Comparison of ENCODE assay signal across 35 cellular contexts in genomic region chr13:64311112-64311511, GRCh38.
"Had no signal": no experiment of that assay in that cellular context is flagged by ENCODE, and none has a peak within 500 bp of the region (broad histone marks: within the 10 kb centered on the region; RNA-seq: fewer than 3 reads in every experiment).

No MANE protein-coding gene starts in this region.

- H3K4me3 ChIP-seq: MG63 had no signal

- H3K36me3 ChIP-seq: MG63 had no signal

- H3K27ac ChIP-seq: KMS-11 had no signal

- H3K27me3 ChIP-seq: MG63 had no signal

- DNase-seq: Kasumi-1, MG63, MM.1S, MV-4-11, NCI-H1048, NCI-H1092, NCI-H1092 treated with DMSO at 0.1 percent for 48 hours, NCI-H1105, NCI-H1105 treated with DMSO at 0.1 percent for 48 hours, NCI-H1417, NCI-H1417 treated with DMSO at 0.1 percent for 48 hours, NCI-H1436, NCI-H1436 treated with DMSO at 0.1 percent for 48 hours, NCI-H146, NCI-H1694, NCI-H1694 treated with DMSO at 0.1 percent for 48 hours, NCI-H187, NCI-H187 treated with DMSO at 0.1 percent for 48 hours, NCI-H1930, NCI-H2029, NCI-H2029 treated with DMSO at 0.1 percent for 48 hours, NCI-H2081, NCI-H2081 treated with DMSO at 0.1 percent for 48 hours, NCI-H2107, NCI-H2171, NCI-H2171 treated with DMSO at 0.1 percent for 48 hours, NCI-H2227 treated with DMSO at 0.1 percent for 48 hours, NCI-H226, NCI-H446, NCI-H446 treated with DMSO at 0.1 percent for 48 hours, NCI-H510A, NCI-H510A treated with DMSO at 0.1 percent for 48 hours, NCI-H524, NCI-H524 treated with DMSO at 0.1 percent for 48 hours had no signal

- H3K9ac ChIP-seq: KMS-11 had no signal

- H3K4me2 ChIP-seq: KMS-11 had no signal
